8 cellular contexts compared by ENCODE assay signal in the genomic region with DNA sequence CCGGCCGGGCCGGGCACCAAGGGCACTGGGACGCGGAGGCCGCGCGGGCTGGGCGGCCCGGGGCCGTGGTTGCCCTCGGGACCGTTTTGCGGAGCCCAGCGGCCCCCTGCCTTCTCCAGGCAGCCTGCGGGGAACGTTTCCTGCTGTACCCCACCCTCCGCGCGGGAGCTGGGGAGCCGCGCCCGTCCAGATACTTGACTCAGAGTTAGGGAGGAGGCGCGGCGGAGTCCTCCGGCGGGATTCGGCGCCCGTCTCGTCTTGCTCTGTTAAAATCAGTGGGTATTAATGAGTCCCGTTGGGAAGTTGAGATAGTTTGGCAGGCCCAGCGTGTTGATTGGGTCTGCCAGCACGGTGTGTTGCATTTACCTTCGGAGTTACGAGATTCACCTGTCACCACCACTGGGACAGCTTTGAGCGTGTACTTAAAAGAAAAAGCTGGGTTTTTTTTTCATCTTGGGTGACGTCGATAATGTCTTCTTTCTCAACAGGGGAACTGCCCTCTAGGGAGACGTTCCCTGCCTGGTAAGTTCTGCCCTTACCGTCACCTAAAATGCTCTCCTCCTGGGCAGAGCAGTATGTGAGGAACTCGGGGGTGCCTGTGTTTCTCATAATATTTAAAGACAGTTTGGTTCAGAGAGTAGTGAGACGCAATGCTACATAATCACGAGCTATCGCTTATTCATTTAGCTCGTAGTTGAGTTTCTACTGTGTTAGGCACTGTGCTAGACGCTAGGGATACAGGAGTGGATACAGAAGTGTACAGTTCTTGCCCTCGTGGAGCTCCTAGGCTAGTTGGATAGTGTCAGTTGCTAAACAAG. TPM values are rescaled to one million over a fixed set of nuclear protein-coding genes. Genes with fewer than 3 reads are reported as not detected.
A peak's percentile ranks its signal among the peaks of the same experiment; 100 is the strongest.
DNase-seq lines count a peak whose midpoint lies in the region; ATAC-seq and TF ChIP-seq lines count a peak whose summit lies in the region.

No MANE protein-coding gene starts in this region.

- peak overlapping the region; percentile 97 for H3K27ac ChIP-seq in breast epithelium
- H3K27ac ChIP-seq in layer of hippocampus (ENCODE audit: low read depth, low read length), result peak overlapping the region; percentile 97

- TF ChIP-seq CTCF in CD14-positive monocyte (IDR thresholded peaks at IDR 0.05) (no peak), breast epithelium (IDR thresholded peaks at IDR 0.05) (no peak)

- H3K4me1 ChIP-seq in breast epithelium, result peaks cover 2 to 5% of the 10 kb centered on the region in 2 donors

- intact Hi-C loops in CD14-positive monocyte (cut with micrococcal nuclease), result no loop called here
- intact Hi-C loops in breast epithelium (cut with DNase I; ENCODE audit: low total_unique reads), result no loop called here

- H3K4me3 ChIP-seq in breast epithelium, result peak overlapping the region; percentile 93 to 98 (median 95)

- ATAC-seq in GM19395 (IDR thresholded peaks at IDR 0.05; ENCODE audit: unreplicated experiment) (peak; percentile 34), HG03460 (IDR thresholded peaks at IDR 0.05; ENCODE audit: unreplicated experiment) (peak; percentile 24)

- no peaks in the 10 kb centered on the region for H3K9me3 ChIP-seq in breast epithelium

- H3K36me3 Mint-ChIP-seq in CD14-positive monocyte, result peaks cover 16 to 25% of the 10 kb centered on the region in 2 donors
- peaks cover 27% of the 10 kb centered on the region for H3K36me3 Mint-ChIP-seq in T-helper 2 cell treated with Interferon-gamma antibody and Interleukin-4, amounts not matched to agents 5 μg/mL and 100 μg/mL, for 36 hours (ENCODE audit: low read depth)

- peaks cover 43% of the 10 kb centered on the region for H3K4me1 Mint-ChIP-seq in CD14-positive monocyte
- H3K4me1 Mint-ChIP-seq in T-helper 2 cell treated with Interferon-gamma antibody and Interleukin-4, amounts not matched to agents 5 μg/mL and 100 μg/mL, for 36 hours (ENCODE audit: low read depth), result peaks cover 42% of the 10 kb centered on the region

- H3K27me3 ChIP-seq in breast epithelium (no peaks in the 10 kb centered on the region), layer of hippocampus (ENCODE audit: control insufficient read depth, insufficient read depth, low read length) (no peaks in the 10 kb centered on the region)

- no peaks in the 10 kb centered on the region for H3K9me3 Mint-ChIP-seq in CD14-positive monocyte
- H3K9me3 Mint-ChIP-seq in T-helper 2 cell treated with Interferon-gamma antibody and Interleukin-4, amounts not matched to agents 5 μg/mL and 100 μg/mL, for 36 hours, result no peaks in the 10 kb centered on the region

- H3K4me3 Mint-ChIP-seq in CD14-positive monocyte, result peak overlapping the region; percentile 99 to 100
- peak overlapping the region; percentile 95 for H3K4me3 Mint-ChIP-seq in T-helper 2 cell treated with Interferon-gamma antibody and Interleukin-4, amounts not matched to agents 5 μg/mL and 100 μg/mL, for 36 hours

- no peak for TF ChIP-seq POLR2A in breast epithelium (IDR thresholded peaks at IDR 0.05)

- DNase-seq in CD14-positive monocyte (ENCODE audit: low spot score), result peak; percentile 57
- DNase-seq in T-helper 2 cell treated with Interferon-gamma antibody and Interleukin-4, amounts not matched to agents 5 μg/mL and 100 μg/mL, for 36 hours (ENCODE audit: low spot score), result no peak
- no peak for DNase-seq in breast epithelium (ENCODE audit: low spot score in 2 of 2)
- DNase-seq in stimulated activated CD4-positive, alpha-beta T cell treated with anti-CD3 and anti-CD28 coated beads, Interleukin-2, amount 100 ng/mL, for 48 hours, result peak; percentile 37 to 45
- DNase-seq in midbrain (lab: John Stamatoyannopoulos, UW), result no peak

- no peaks in the 10 kb centered on the region for H3K27me3 Mint-ChIP-seq in CD14-positive monocyte (ENCODE audit: low read depth in 3 of 3)
- no peaks in the 10 kb centered on the region for H3K27me3 Mint-ChIP-seq in T-helper 2 cell treated with Interferon-gamma antibody and Interleukin-4, amounts not matched to agents 5 μg/mL and 100 μg/mL, for 36 hours (ENCODE audit: low read depth)

- peak overlapping the region; percentile 98 to 100 (median 99) for H3K27ac Mint-ChIP-seq in CD14-positive monocyte
- H3K27ac Mint-ChIP-seq in T-helper 2 cell treated with Interferon-gamma antibody and Interleukin-4, amounts not matched to agents 5 μg/mL and 100 μg/mL, for 36 hours, result peak overlapping the region; percentile 99

- no peaks in the 10 kb centered on the region for H3K36me3 ChIP-seq in breast epithelium

RNA-seq across cellular contexts. Expression of gene DLST, which starts 0.6 kb away (rescaled TPM):
- 1 to 10 TPM; 6.7 to 7.3 TPM for polyA plus RNA-seq in CD14-positive monocyte
- total RNA-seq in breast epithelium, result 100 to 1,000 TPM in 1 of 3 donors, 10 to 100 TPM in 2; 73.4 to 104 (median 76.1) TPM

RNA-seq across cellular contexts. Expression of gene PROX2, which starts 6.4 kb away (rescaled TPM):
- not detected for polyA plus RNA-seq in CD14-positive monocyte
- total RNA-seq in breast epithelium, result not detected

RNA-seq across cellular contexts. Expression of gene RPS6KL1, which starts 40.7 kb away (rescaled TPM):
- polyA plus RNA-seq in CD14-positive monocyte, result not detected
- 1 to 10 TPM; 2.9 to 5.6 (median 3.3) TPM for total RNA-seq in breast epithelium

Comparison
In these comparisons a context has a peak if more than half of its experiments do, and no peak if none do; other contexts are left out.
1. DNase-seq: peak in CD14-positive monocyte (single experiment) and stimulated activated CD4-positive, alpha-beta T cell treated with anti-CD3 and anti-CD28 coated beads, Interleukin-2, amount 100 ng/mL, for 48 hours (2 of 2); none in T-helper 2 cell treated with Interferon-gamma antibody and Interleukin-4, amounts not matched to agents 5 μg/mL and 100 μg/mL, for 36 hours (single experiment), breast epithelium (0 of 2) and midbrain (single experiment).